Comparison of ENCODE assay signal across 12 cellular contexts in the genomic region with DNA sequence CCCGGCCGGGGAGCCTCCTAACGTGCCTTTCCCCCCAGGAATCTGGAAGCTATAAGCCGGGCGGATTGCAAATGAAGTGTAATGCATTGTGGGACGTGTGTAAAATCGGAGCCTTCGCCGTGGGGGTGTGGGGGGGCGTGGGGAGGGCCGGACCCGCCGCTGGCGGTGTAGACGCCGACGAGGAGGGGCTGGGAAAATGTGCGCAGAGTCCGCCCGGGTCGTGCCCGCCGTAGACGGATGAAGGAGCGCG. TPM values are rescaled to one million over a fixed set of nuclear protein-coding genes. Genes with fewer than 3 reads are reported as not detected.
DNase-seq lines count a peak whose midpoint lies in the region; ATAC-seq, FAIRE-seq and TF ChIP-seq lines count a peak whose summit lies in the region.
"Had no signal": no experiment of that assay in that cellular context is flagged by ENCODE, and none has a peak within 500 bp of the region (broad histone marks: within the 10 kb centered on the region; RNA-seq: fewer than 3 reads in every experiment).

No MANE protein-coding gene starts in this region.

- H3K36me3 Mint-ChIP-seq in activated T-helper 1 cell treated with anti-CD3 and anti-CD28 coated beads, Interleukin-12 subunit alpha, Interleukin-12 subunit beta, Interleukin-2, Interleukin-4 antibody, amounts not matched to agents 30 ng/mL and 10 ng/mL and 1 ng/mL, durations not matched to agents 14 hours and 24 hours and 36 hours (ENCODE audit: low read depth) = peaks cover 2% of the 10 kb centered on the region
- H3K36me3 Mint-ChIP-seq: CD4-positive, CD25-positive, alpha-beta regulatory T cell had no signal

- TF ChIP-seq CTCF in breast epithelium (IDR thresholded peaks at IDR 0.05) (no peak), keratinocyte (optimal IDR thresholded peaks at IDR 0.05 in 1 of 3, IDR thresholded peaks at IDR 0.05 in 1 of 3, conservative IDR thresholded peaks at IDR 0.05 in 1 of 3; ENCODE audit: extremely low read depth in 1 of 3, insufficient read depth in 2 of 3, low read length in 3 of 3) (no peak)

- H3K4me2 ChIP-seq in keratinocyte (ENCODE audit: control insufficient read depth, extremely low read depth, insufficient read depth, low read depth, low read length) = peak overlapping the region; percentile 57

- no peak for DNase-seq in H7
- no peak for DNase-seq in breast epithelium (ENCODE audit: low spot score in 2 of 2)
- no peak for DNase-seq in keratinocyte (ENCODE audit: low read depth, low spot score)
- DNase-seq in Kasumi-1 (lab: John Stamatoyannopoulos, UW) = no peak
- no peak for DNase-seq in activated T-helper 1 cell treated with anti-CD3 and anti-CD28 coated beads, Interleukin-12 subunit alpha, Interleukin-12 subunit beta, Interleukin-2, Interleukin-4 antibody, amounts not matched to agents 30 ng/mL and 10 ng/mL and 1 ng/mL, durations not matched to agents 14 hours and 24 hours and 36 hours (ENCODE audit: low spot score)
- DNase-seq in activated CD8-positive, alpha-beta memory T cell treated with anti-CD3 and anti-CD28 coated beads for 24 hours = no peak
- DNase-seq: CD4-positive, CD25-positive, alpha-beta regulatory T cell; MV-4-11; OCI-M1 had no signal

- H2AFZ ChIP-seq in keratinocyte (ENCODE audit: control insufficient read depth, low read length) = no peak overlapping the region

- no peaks in the 10 kb centered on the region for H4K20me1 ChIP-seq in keratinocyte (ENCODE audit: control insufficient read depth, extremely low read depth, insufficient read depth, low read length)

- H3K9ac ChIP-seq in keratinocyte (ENCODE audit: control insufficient read depth, extremely low read depth, insufficient read depth, low read length) (no peak overlapping the region), skeletal muscle tissue (ENCODE audit: low read depth in 1 of 3, low read length in 3 of 3) (peak overlapping the region in 2 of 3 donors; percentile 71 to 79)

- H3K4me3 Mint-ChIP-seq in activated T-helper 1 cell treated with anti-CD3 and anti-CD28 coated beads, Interleukin-12 subunit alpha, Interleukin-12 subunit beta, Interleukin-2, Interleukin-4 antibody, amounts not matched to agents 30 ng/mL and 10 ng/mL and 1 ng/mL, durations not matched to agents 14 hours and 24 hours and 36 hours = no peak overlapping the region

- no peak overlapping the region for H3K27ac Mint-ChIP-seq in activated T-helper 1 cell treated with anti-CD3 and anti-CD28 coated beads, Interleukin-12 subunit alpha, Interleukin-12 subunit beta, Interleukin-2, Interleukin-4 antibody, amounts not matched to agents 30 ng/mL and 10 ng/mL and 1 ng/mL, durations not matched to agents 14 hours and 24 hours and 36 hours
- H3K27ac Mint-ChIP-seq: CD4-positive, CD25-positive, alpha-beta regulatory T cell had no signal

- intact Hi-C loops in breast epithelium (cut with DNase I; ENCODE audit: low total_unique reads) = no loop called here
- intact Hi-C loops in activated T-helper 1 cell treated with anti-CD3 and anti-CD28 coated beads, Interleukin-12 subunit alpha, Interleukin-12 subunit beta, Interleukin-2, Interleukin-4 antibody, amounts not matched to agents 30 ng/mL and 10 ng/mL and 1 ng/mL, durations not matched to agents 14 hours and 24 hours and 36 hours (cut with micrococcal nuclease) = no loop called here

- H3K27ac ChIP-seq in breast epithelium (peak overlapping the region in 1 of 2 donors; percentile 15), keratinocyte (ENCODE audit: control insufficient read depth, insufficient read depth, low read length) (no peak overlapping the region), skeletal muscle tissue (ENCODE audit: low read depth, low read length) (no peak overlapping the region)

- H3K4me1 Mint-ChIP-seq in activated T-helper 1 cell treated with anti-CD3 and anti-CD28 coated beads, Interleukin-12 subunit alpha, Interleukin-12 subunit beta, Interleukin-2, Interleukin-4 antibody, amounts not matched to agents 30 ng/mL and 10 ng/mL and 1 ng/mL, durations not matched to agents 14 hours and 24 hours and 36 hours (ENCODE audit: low read depth) = no peaks in the 10 kb centered on the region

- no peak for TF ChIP-seq POLR2A in breast epithelium (IDR thresholded peaks at IDR 0.05)

- no peak for ATAC-seq in HG02759 (IDR thresholded peaks at IDR 0.05; ENCODE audit: unreplicated experiment)

- dilution Hi-C loops in keratinocyte (cut with MboI; ENCODE audit: extremely low pct_ligation_motif_present, low sequenced_read_pairs) = no loop called here

- no peaks in the 10 kb centered on the region for H3K4me1 ChIP-seq in breast epithelium
- peaks cover 7% of the 10 kb centered on the region for H3K4me1 ChIP-seq in keratinocyte (ENCODE audit: control insufficient read depth, extremely low read depth, insufficient read depth, low read length)
- peaks cover 2 to 16% (median 6%) of the 10 kb centered on the region in 3 donors for H3K4me1 ChIP-seq in skeletal muscle tissue (ENCODE audit: control insufficient read depth in 3 of 3, insufficient read depth in 3 of 3, low read length in 3 of 3)

- H3K4me3 ChIP-seq in H7 (ENCODE audit: insufficient read depth, low read depth, low read length) (peak overlapping the region; percentile 90), breast epithelium (peak overlapping the region; percentile 62 to 79 (median 63)), keratinocyte (ENCODE audit: control insufficient read depth in 2 of 3, extremely low read depth in 1 of 3, insufficient read depth in 2 of 3, low read depth in 1 of 3, low read length in 3 of 3) (peak overlapping the region in 1 of 3 experiments; percentile 12), skeletal muscle tissue (ENCODE audit: low read length in 3 of 3) (peak overlapping the region; percentile 61 to 86 (median 78))

- H3K27me3 Mint-ChIP-seq in activated T-helper 1 cell treated with anti-CD3 and anti-CD28 coated beads, Interleukin-12 subunit alpha, Interleukin-12 subunit beta, Interleukin-2, Interleukin-4 antibody, amounts not matched to agents 30 ng/mL and 10 ng/mL and 1 ng/mL, durations not matched to agents 14 hours and 24 hours and 36 hours (ENCODE audit: insufficient read depth) = peaks cover 68% of the 10 kb centered on the region

- H3K9me3 ChIP-seq in breast epithelium (no peaks in the 10 kb centered on the region), keratinocyte (ENCODE audit: control insufficient read depth, low read depth, low read length) (no peaks in the 10 kb centered on the region), skeletal muscle tissue (ENCODE audit: control insufficient read depth in 3 of 3, low read length in 3 of 3) (no peaks in the 10 kb centered on the region)
- H3K9me3 ChIP-seq: adrenal gland had no signal

- no peak for FAIRE-seq in keratinocyte (lab: Jason Lieb, UNC)

- no peaks in the 10 kb centered on the region for H3K9me1 ChIP-seq in keratinocyte (ENCODE audit: control insufficient read depth, extremely low read depth, insufficient read depth, low read length)

- no peaks in the 10 kb centered on the region for H3K36me3 ChIP-seq in H7 (replicated peaks; ENCODE audit: control insufficient read depth, insufficient read depth, low read length)
- no peaks in the 10 kb centered on the region for H3K36me3 ChIP-seq in breast epithelium
- no peaks in the 10 kb centered on the region for H3K36me3 ChIP-seq in keratinocyte (ENCODE audit: control insufficient read depth in 2 of 2, extremely low read depth in 1 of 2, insufficient read depth in 2 of 2, low read length in 2 of 2)
- no peaks in the 10 kb centered on the region for H3K36me3 ChIP-seq in skeletal muscle tissue (ENCODE audit: control insufficient read depth in 3 of 3, insufficient read depth in 3 of 3, low read length in 3 of 3)
- H3K36me3 ChIP-seq: adrenal gland had no signal

- H3K27me3 ChIP-seq in H7 (ENCODE audit: control insufficient read depth, insufficient read depth, low read length) = peaks cover 15% of the 10 kb centered on the region; the same call in 1 of the 2 replicates
- no peaks in the 10 kb centered on the region for H3K27me3 ChIP-seq in breast epithelium
- peaks cover 35% of the 10 kb centered on the region for H3K27me3 ChIP-seq in keratinocyte (ENCODE audit: control insufficient read depth, extremely low read depth, insufficient read depth, low read length)
- H3K27me3 ChIP-seq in skeletal muscle tissue (ENCODE audit: control insufficient read depth in 3 of 3, insufficient read depth in 3 of 3, low read length in 3 of 3) = peaks cover 0 to 11% (median 0%) of the 10 kb centered on the region in 3 donors

- no peaks in the 10 kb centered on the region for H3K79me2 ChIP-seq in keratinocyte (ENCODE audit: control insufficient read depth, insufficient read depth, low read length)

- H3K9me3 Mint-ChIP-seq in activated T-helper 1 cell treated with anti-CD3 and anti-CD28 coated beads, Interleukin-12 subunit alpha, Interleukin-12 subunit beta, Interleukin-2, Interleukin-4 antibody, amounts not matched to agents 30 ng/mL and 10 ng/mL and 1 ng/mL, durations not matched to agents 14 hours and 24 hours and 36 hours = no peaks in the 10 kb centered on the region

RNA-seq across cellular contexts. Expression of a gene that starts 1.3 kb away (rescaled TPM):
- 28.9 and 34.5 TPM in 2 replicates for total RNA-seq in H7 (2014; rRNA removed; shearing (Covaris generic))
- 10 to 100 TPM in 2 of 3 donors, 1 to 10 TPM in 1; 7.9 to 11.2 (median 10.7) TPM for total RNA-seq in breast epithelium
- polyA plus RNA-seq in keratinocyte = 0.79 to 2.2 TPM (median 1.6 TPM) in 3 replicates
- 3.7 TPM for polyA plus RNA-seq in keratinocyte (2011; ENCODE audit: low read depth)
- 0.80 and 1.2 TPM in 2 replicates for polyA plus RNA-seq in keratinocyte (2011; cell fraction: cytosol; rRNA removed)
- 3.0 and 4.0 TPM in 2 replicates for polyA plus RNA-seq in keratinocyte (2011; cell fraction: nucleus; rRNA removed)
- 0.52 and 1.7 TPM in 2 replicates for polyA plus RNA-seq in keratinocyte (2012; ENCODE audit: low replicate concordance)
- polyA minus RNA-seq in keratinocyte = 2.2 to 19.1 TPM (median 11.4 TPM) in 3 replicates
- polyA minus RNA-seq in keratinocyte (2011; cell fraction: cytosol; rRNA and poly(A)+ RNA removed) = 2.7 TPM
- polyA minus RNA-seq in keratinocyte (2011; cell fraction: nucleus; rRNA and poly(A)+ RNA removed) = 7.1 and 8.9 TPM in 2 replicates
- total RNA-seq in skeletal muscle tissue = 9.4 TPM
- not detected in 2 replicates for total RNA-seq in activated T-helper 1 cell treated with anti-CD3 and anti-CD28 coated beads, Interleukin-12 subunit alpha, Interleukin-12 subunit beta, Interleukin-2, Interleukin-4 antibody, amounts not matched to agents 30 ng/mL and 10 ng/mL and 1 ng/mL, durations not matched to agents 14 hours and 24 hours and 36 hours
- total RNA-seq: CD4-positive, CD25-positive, alpha-beta regulatory T cell had no signal
- polyA plus RNA-seq: CD4-positive, CD25-positive, alpha-beta regulatory T cell had no signal
